In genomic region chr16:15907863-15908478, GRCh38 we compare ENCODE assay signal across 10 cellular contexts. TPM values are rescaled to one million over a fixed set of nuclear protein-coding genes. Genes with fewer than 3 reads are reported as not detected.
DNase-seq lines count a peak whose midpoint lies in the region; ATAC-seq and TF ChIP-seq lines count a peak whose summit lies in the region.
"Had no signal": no experiment of that assay in that cellular context is flagged by ENCODE, and none has a peak within 500 bp of the region (broad histone marks: within the 10 kb centered on the region; RNA-seq: fewer than 3 reads in every experiment).

No MANE protein-coding gene starts in this region.

- H3K27ac Mint-ChIP-seq in activated naive CD4-positive, alpha-beta T cell treated with anti-CD3 and anti-CD28 coated beads for 36 hours: no peak overlapping the region

- peak; percentile 40 for DNase-seq in ELF-1 (ENCODE audit: low read depth, low spot score)
- DNase-seq in NCI-H526 (lab: John Stamatoyannopoulos, UW): peak; percentile 71 to 79
- peak; percentile 8 for DNase-seq in activated naive CD4-positive, alpha-beta T cell treated with anti-CD3 and anti-CD28 coated beads for 36 hours
- no peak for DNase-seq in mucosa of descending colon
- DNase-seq in Right ventricle myocardium inferior (ENCODE audit: missing footprints): no peak
- no peak for DNase-seq in amniotic stem cell (lab: John Stamatoyannopoulos, UW)

- TF ChIP-seq CTCF in mucosa of descending colon (IDR thresholded peaks at IDR 0.05): no peak

- no peak overlapping the region for H3K4me3 Mint-ChIP-seq in activated naive CD4-positive, alpha-beta T cell treated with anti-CD3 and anti-CD28 coated beads for 36 hours

- CTCF ChIA-PET in activated naive CD4-positive, alpha-beta T cell treated with anti-CD3 and anti-CD28 coated beads for 36 hours (lab: Charles Lee): interaction anchor here (1.2 kb wide), 1 partner anchor 32 kb away, joined by 3 read pairs; no protein-coding TSS in a partner anchor

- peaks cover 2% of the 10 kb centered on the region for H3K4me1 ChIP-seq in mucosa of descending colon (ENCODE audit: low read depth)

- intact Hi-C loops in activated naive CD4-positive, alpha-beta T cell treated with anti-CD3 and anti-CD28 coated beads for 36 hours (cut with micrococcal nuclease): no loop called here
- intact Hi-C loops in mucosa of descending colon (cut with DNase I, micrococcal nuclease): no loop called here
- intact Hi-C loops in Right ventricle myocardium inferior (cut with DNase I): no loop called here

- H3K9me3 Mint-ChIP-seq in activated naive CD4-positive, alpha-beta T cell treated with anti-CD3 and anti-CD28 coated beads for 36 hours: peaks cover 7% of the 10 kb centered on the region

- no peaks in the 10 kb centered on the region for H3K36me3 ChIP-seq in mucosa of descending colon (ENCODE audit: low read depth)
- H3K36me3 ChIP-seq: thoracic aorta had no signal

- ATAC-seq in GM19452 (IDR thresholded peaks at IDR 0.05; ENCODE audit: unreplicated experiment) (peak; percentile 100), HG03159 (IDR thresholded peaks at IDR 0.05; ENCODE audit: unreplicated experiment) (peak; percentile 99), mucosa of descending colon (peak; percentile 97), Right ventricle myocardium inferior (no peak)

- peaks cover 5% of the 10 kb centered on the region for H3K9me3 ChIP-seq in mucosa of descending colon
- H3K9me3 ChIP-seq: thoracic aorta had no signal

- no peaks in the 10 kb centered on the region for H3K36me3 Mint-ChIP-seq in activated naive CD4-positive, alpha-beta T cell treated with anti-CD3 and anti-CD28 coated beads for 36 hours (ENCODE audit: low read depth)

- no peak overlapping the region for H3K4me3 ChIP-seq in mucosa of descending colon
- H3K4me3 ChIP-seq: SK-N-MC, thoracic aorta had no signal

- H3K4me1 Mint-ChIP-seq in activated naive CD4-positive, alpha-beta T cell treated with anti-CD3 and anti-CD28 coated beads for 36 hours (ENCODE audit: low read depth): peaks cover 9% of the 10 kb centered on the region

- no peaks in the 10 kb centered on the region for H3K27me3 Mint-ChIP-seq in activated naive CD4-positive, alpha-beta T cell treated with anti-CD3 and anti-CD28 coated beads for 36 hours (ENCODE audit: low read depth)

RNA-seq across cellular contexts. Expression of gene CEP20, which starts 19.6 kb away (rescaled TPM):
- 10 to 100 TPM; 49.0 to 57.0 TPM for total RNA-seq in activated naive CD4-positive, alpha-beta T cell treated with anti-CD3 and anti-CD28 coated beads for 36 hours
- total RNA-seq in mucosa of descending colon (10 to 100 TPM; 23.2 to 26.8 (median 26.4) TPM), Right ventricle myocardium inferior (32.0 TPM)

RNA-seq across cellular contexts. Expression of gene ABCC1, which starts 41.4 kb away (rescaled TPM):
- total RNA-seq in activated naive CD4-positive, alpha-beta T cell treated with anti-CD3 and anti-CD28 coated beads for 36 hours: 10 to 100 TPM; 40.3 to 41.0 TPM
- total RNA-seq in mucosa of descending colon: 10 to 100 TPM; 13.8 to 40.0 (median 25.5) TPM
- total RNA-seq in Right ventricle myocardium inferior: 24.5 TPM

RNA-seq across cellular contexts. Expression of gene MYH11, which starts 51.1 kb away (rescaled TPM):
- not detected for total RNA-seq in activated naive CD4-positive, alpha-beta T cell treated with anti-CD3 and anti-CD28 coated beads for 36 hours
- total RNA-seq in mucosa of descending colon (1,000 to 10,000 TPM in 1 of 3 donors, 100 to 1,000 TPM in 1, 10 to 100 TPM in 1; 98.2 to 5,005 (median 282) TPM), Right ventricle myocardium inferior (17.9 TPM)

Comparison
In these comparisons a context has a peak if more than half of its experiments do, and no peak if none do; other contexts are left out.
1. DNase-seq: peak in ELF-1 (single experiment), NCI-H526 (2 of 2) and activated naive CD4-positive, alpha-beta T cell treated with anti-CD3 and anti-CD28 coated beads for 36 hours (single experiment); none in mucosa of descending colon (0 of 3), Right ventricle myocardium inferior (single experiment) and amniotic stem cell (single experiment).
2. RNA of gene MYH11, which starts 51.1 kb away (total RNA-seq): 98.2 to 5,005 TPM in mucosa of descending colon and 17.9 TPM in Right ventricle myocardium inferior (single experiment); not detected in activated naive CD4-positive, alpha-beta T cell treated with anti-CD3 and anti-CD28 coated beads for 36 hours; every median in the first group is over 10 times any median in the second.